1 cellular context compared by ENCODE assay signal in the genomic region with DNA sequence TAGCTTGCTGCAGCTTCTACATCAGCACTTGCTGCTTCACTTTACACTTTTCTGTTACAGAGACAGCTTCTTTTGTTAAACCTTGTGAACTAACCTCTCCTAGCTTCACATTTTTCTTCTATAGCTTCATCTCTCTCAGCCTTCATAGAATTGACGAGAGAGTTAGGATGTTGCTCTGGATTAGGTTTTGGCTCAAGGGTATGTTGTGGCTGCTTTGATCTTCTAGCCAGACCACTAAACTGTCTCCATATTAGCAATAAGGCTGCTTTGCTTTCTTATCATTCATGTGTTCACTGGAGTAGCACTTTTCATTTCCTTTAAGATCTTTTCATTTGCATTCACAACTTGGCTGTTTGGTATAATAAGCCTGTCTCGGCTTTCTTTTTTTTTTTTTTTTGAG.
TF ChIP-seq lines count a peak whose summit lies in the region.

No MANE protein-coding gene starts in this region.

TF ChIP-seq in GM23338, 12 proteins besides CTCF, POLR2A, EP300 and RAD21 (continued from another document):
- TF ChIP-seq ZNF462 (CRISPR knock-in tag; IDR thresholded peaks at IDR 0.05), result no peak
